In genomic region chr19:54189020-54189667, GRCh38 we compare ENCODE assay signal across 8 cellular contexts. TPM values are rescaled to one million over a fixed set of nuclear protein-coding genes. Genes with fewer than 3 reads are reported as not detected.
DNase-seq lines count a peak whose midpoint lies in the region; ATAC-seq and TF ChIP-seq lines count a peak whose summit lies in the region.

Gene MBOAT7 (minus strand): TSS chr19:54189580. CDS start chr19:54188508, 1,072 bp downstream.

- H3K4me3 Mint-ChIP-seq in CD4-positive, alpha-beta memory T cell: peak within 1 kb of the TSS; percentile 90 to 99 (median 96)

- H3K9me3 ChIP-seq in CD4-positive, alpha-beta memory T cell (ENCODE audit: control insufficient read depth in 1 of 2, low read length in 2 of 2): no peaks in the 10 kb centered on the region
- no peaks in the 10 kb centered on the region for H3K9me3 ChIP-seq in ovary

- H3K27me3 Mint-ChIP-seq in CD4-positive, alpha-beta memory T cell: no peaks in the 10 kb centered on the region

- H3K27ac Mint-ChIP-seq in CD4-positive, alpha-beta memory T cell: peak within 1 kb of the TSS; percentile 96 to 100 (median 99)

- TF ChIP-seq POLR2A in ovary (IDR thresholded peaks at IDR 0.05): peak; percentile 73

- 0 to 1% (median 0%) methylated on average over 25 to 64 of the region's 64 CpGs for WGBS in ovary, 3 donors

- TF ChIP-seq CTCF in fibroblast of the aortic adventitia (IDR thresholded peaks at IDR 0.05; ENCODE audit: insufficient read depth, low read length): no peak
- TF ChIP-seq CTCF in ovary (IDR thresholded peaks at IDR 0.05): peak; percentile 12 to 61 (median 60)

- H3K4me1 Mint-ChIP-seq in CD4-positive, alpha-beta memory T cell: peaks cover 16 to 54% (median 32%) of the 10 kb centered on the region in 4 donors

- peaks cover 12 to 29% of the 10 kb centered on the region in 2 donors for H3K36me3 Mint-ChIP-seq in CD4-positive, alpha-beta memory T cell

- peaks cover 0 to 1% (median 0%) of the 10 kb centered on the region in 8 donors for H3K9me3 Mint-ChIP-seq in CD4-positive, alpha-beta memory T cell

- POLR2A ChIA-PET in CD4-positive, alpha-beta memory T cell (lab: Charles Lee; ENCODE audit: partially characterized antibody): interaction anchor here (0.5 to 7.3 kb wide), 27 partner anchors 11 to 1465 kb away, joined by 3 to 256 read pairs (median 5); partner anchors contain the start of genes CNOT3, FIZ1, LENG1 and LILRA6

- peak; percentile 20 for ATAC-seq in GM19035 (IDR thresholded peaks at IDR 0.05; ENCODE audit: unreplicated experiment)
- peak; percentile 19 for ATAC-seq in HG03135 (IDR thresholded peaks at IDR 0.05; ENCODE audit: unreplicated experiment)

- peaks cover 17% of the 10 kb centered on the region for H3K36me3 ChIP-seq in CD4-positive, alpha-beta memory T cell (ENCODE audit: insufficient read depth, low read length)
- no peaks in the 10 kb centered on the region for H3K36me3 ChIP-seq in ovary

- H3K4me3 ChIP-seq in CD4-positive, alpha-beta memory T cell (ENCODE audit: low read length in 2 of 2): peak within 1 kb of the TSS; percentile 57 to 76
- H3K4me3 ChIP-seq in fibroblast of the aortic adventitia (ENCODE audit: low read depth, low read length) (peak within 1 kb of the TSS; percentile 80), ovary (peak within 1 kb of the TSS; percentile 80)

- CTCF ChIA-PET in CD4-positive, alpha-beta memory T cell (lab: Charles Lee; ENCODE audit: partially characterized antibody): interaction anchor here (0.8 to 5.0 kb wide), 12 partner anchors 14 to 202 kb away, joined by 3 to 56 read pairs (median 5); partner anchors contain the start of genes CNOT3, LENG1, RPS9 and TMC4

- H3K4me1 ChIP-seq in CD4-positive, alpha-beta memory T cell (ENCODE audit: insufficient read depth, low read length): peaks cover 30% of the 10 kb centered on the region
- H3K4me1 ChIP-seq in ovary (ENCODE audit: insufficient read depth): peaks cover 6% of the 10 kb centered on the region

- intact Hi-C loops in CD4-positive, alpha-beta memory T cell (cut with micrococcal nuclease): loop anchor here (1.0 to 2.0 kb wide), 2 partner anchors 16 to 42 kb away; no protein-coding TSS in a partner anchor
- intact Hi-C loops in ovary (cut with DNase I): loop anchor here in 1 of 4 donors (1.0 kb wide), 1 partner anchor 20 kb away; no protein-coding TSS in a partner anchor

- DNase-seq in CD4-positive, alpha-beta memory T cell: no peak
- DNase-seq in T-helper 9 cell (peak; percentile 52), fibroblast of the aortic adventitia (ENCODE audit: low read depth) (no peak), ovary (no peak), NCI-H1694 treated with DMSO at 0.1 percent for 48 hours (lab: John Stamatoyannopoulos, UW) (no peak), amygdala (lab: John Stamatoyannopoulos, UW) (no peak)

- no peak for TF ChIP-seq EP300 in ovary (IDR thresholded peaks at IDR 0.05)

- no peaks in the 10 kb centered on the region for H3K27me3 ChIP-seq in CD4-positive, alpha-beta memory T cell (ENCODE audit: insufficient read depth, low read length)
- no peaks in the 10 kb centered on the region for H3K27me3 ChIP-seq in ovary

- peak within 1 kb of the TSS; percentile 99 for H3K27ac ChIP-seq in CD4-positive, alpha-beta memory T cell (ENCODE audit: low read depth, low read length)
- H3K27ac ChIP-seq in ovary: peak within 1 kb of the TSS; percentile 96 to 100

RNA-seq across cellular contexts. Expression of gene MBOAT7, which starts in this region (rescaled TPM):
- 10 to 100 TPM; 46.4 to 55.5 TPM for total RNA-seq in CD4-positive, alpha-beta memory T cell
- 10 to 100 TPM; 16.0 to 28.7 TPM for polyA plus RNA-seq in CD4-positive, alpha-beta memory T cell
- total RNA-seq in fibroblast of the aortic adventitia (ENCODE audit: low replicate concordance): 46.9 and 48.7 TPM in 2 replicates
- total RNA-seq in ovary: 100 to 1,000 TPM in 1 of 7 donors, 10 to 100 TPM in 6; 41.8 to 105 (median 56.8) TPM
- polyA plus RNA-seq in ovary: 10 to 100 TPM; 41.0 to 51.3 TPM
